ENCODE assay signal across 9 cellular contexts in the genomic region with DNA sequence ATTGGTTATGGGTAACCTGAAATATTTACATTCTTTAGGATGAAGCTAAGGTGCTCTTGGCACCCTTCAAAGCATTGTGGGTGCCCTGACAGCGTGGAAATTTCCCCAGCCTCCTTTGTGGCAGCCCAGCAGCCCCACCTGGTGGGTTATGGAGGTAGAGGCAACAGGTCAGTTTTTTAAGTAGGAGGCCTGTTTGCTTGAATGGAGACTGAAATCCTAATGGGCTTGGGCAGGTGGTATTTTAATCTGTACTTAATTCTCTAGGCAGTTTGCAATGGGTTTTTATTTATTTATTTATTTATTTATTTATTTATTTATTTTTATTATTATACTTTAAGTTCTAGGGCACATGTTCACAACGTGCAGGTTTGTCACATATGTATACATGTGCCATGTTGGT.
DNase-seq lines count a peak whose midpoint lies in the region; ATAC-seq, FAIRE-seq and TF ChIP-seq lines count a peak whose summit lies in the region.
"Had no signal": no experiment of that assay in that cellular context is flagged by ENCODE, and none has a peak within 500 bp of the region (broad histone marks: within the 10 kb centered on the region; RNA-seq: fewer than 3 reads in every experiment).

No MANE protein-coding gene starts in this region.

- H3K4me3 ChIP-seq in GM23248, result no peak overlapping the region
- no peak overlapping the region for H3K4me3 ChIP-seq in epithelial cell of esophagus (ENCODE audit: low read length)
- no peak overlapping the region for H3K4me3 ChIP-seq in pancreas
- H3K4me3 ChIP-seq: SJSA1 had no signal

- peak; percentile 76 for ATAC-seq in activated CD8-positive, alpha-beta T cell treated with anti-CD3 and anti-CD28 coated beads, Interleukin-2, amount 10 ng/mL, durations not matched to agents 7 days and 5 days
- peak; percentile 75 to 94 (median 88) for ATAC-seq in pancreas
- no peak for ATAC-seq in HG03097 (IDR thresholded peaks at IDR 0.05; ENCODE audit: low FRiP score, unreplicated experiment)

- H3K36me3 ChIP-seq in GM23248 (ENCODE audit: low read depth) (no peaks in the 10 kb centered on the region), pancreas (no peaks in the 10 kb centered on the region)
- H3K36me3 ChIP-seq: SJSA1 had no signal

- peak; percentile 84 for TF ChIP-seq CTCF in epithelial cell of esophagus (IDR thresholded peaks at IDR 0.05; ENCODE audit: insufficient read depth, low read depth, low read length, missing control alignments)
- TF ChIP-seq CTCF in pancreas (IDR thresholded peaks at IDR 0.05), result peak; percentile 34 to 64 (median 56)

- peaks cover 17% of the 10 kb centered on the region for H3K4me1 ChIP-seq in GM23248 (ENCODE audit: insufficient read depth)
- no peaks in the 10 kb centered on the region for H3K4me1 ChIP-seq in pancreas

- peaks cover 8% of the 10 kb centered on the region for H3F3A ChIP-seq in GM23248 (ENCODE audit: insufficient read depth)

- H2AFZ ChIP-seq in GM23248, result no peak overlapping the region

- WGBS in GM23248 (ENCODE audit: low coverage in 1 of 2, low lambda C conversion rate in 2 of 2, missing lambda C conversion rate in 2 of 2), 2 experiments, result 58 to 74% methylated on average over 2 of the region's 2 CpGs
- WGBS in pancreas, 2 donors, result 35 to 42% methylated on average over 2 of the region's 2 CpGs

- H3K9me3 ChIP-seq in GM23248 (ENCODE audit: low read depth) (no peaks in the 10 kb centered on the region), pancreas (no peaks in the 10 kb centered on the region)

- H3K27me3 Mint-ChIP-seq in activated CD8-positive, alpha-beta T cell treated with anti-CD3 and anti-CD28 coated beads, Interleukin-2, amount 10 ng/mL, durations not matched to agents 7 days and 5 days (ENCODE audit: low read depth), result no peaks in the 10 kb centered on the region

- no peak overlapping the region for H3K4me2 ChIP-seq in GM23248 (ENCODE audit: unreplicated experiment)

- DNase-seq in DMS53 treated with DMSO at 0.1 percent for 48 hours (lab: John Stamatoyannopoulos, UW; ENCODE audit: unreplicated experiment) (peak; percentile 65), GM23248 (peak; percentile 73), NCI-H226 (peak; percentile 19), epithelial cell of esophagus (ENCODE audit: low read depth) (peak; percentile 66), pancreas (peak; percentile 39 to 68 (median 64))
- peak; percentile 64 for DNase-seq in activated CD8-positive, alpha-beta T cell treated with anti-CD3 and anti-CD28 coated beads, Interleukin-2, amount 10 ng/mL, durations not matched to agents 7 days and 5 days
- no peak for DNase-seq in NK-92 treated with Interleukin-12 subunit alpha and Interleukin-12 subunit beta, amount 100 ng/mL, for 24 hours (lab: John Stamatoyannopoulos, UW)

- POLR2A ChIA-PET in activated CD8-positive, alpha-beta T cell treated with anti-CD3 and anti-CD28 coated beads, Interleukin-2, amount 10 ng/mL, durations not matched to agents 7 days and 5 days (lab: Charles Lee), result no interaction called here

- H3K79me2 ChIP-seq in GM23248 (ENCODE audit: insufficient read depth), result no peaks in the 10 kb centered on the region

- no peaks in the 10 kb centered on the region for H3K9me2 ChIP-seq in GM23248 (ENCODE audit: insufficient read depth)

- CTCF ChIA-PET in activated CD8-positive, alpha-beta T cell treated with anti-CD3 and anti-CD28 coated beads, Interleukin-2, amount 10 ng/mL, durations not matched to agents 7 days and 5 days (lab: Charles Lee), result interaction anchor here (0.8 to 1.5 kb wide), 3 partner anchors 8 to 345 kb away, joined by 3 read pairs; no protein-coding TSS in a partner anchor

- no peaks in the 10 kb centered on the region for H4K20me1 ChIP-seq in GM23248 (ENCODE audit: insufficient read depth)

- H3K27me3 ChIP-seq in GM23248 (replicated peaks; ENCODE audit: insufficient read depth) (no peaks in the 10 kb centered on the region), pancreas (no peaks in the 10 kb centered on the region)
- H3K27me3 ChIP-seq: SJSA1 had no signal

- H3K27ac ChIP-seq in GM23248, result no peak overlapping the region
- no peak overlapping the region for H3K27ac ChIP-seq in pancreas
- H3K27ac ChIP-seq: SJSA1 had no signal

- intact Hi-C loops in pancreas (cut with DNase I), result no loop called here

- no peak overlapping the region for H3K4me3 Mint-ChIP-seq in activated CD8-positive, alpha-beta T cell treated with anti-CD3 and anti-CD28 coated beads, Interleukin-2, amount 10 ng/mL, durations not matched to agents 7 days and 5 days

- H3K4me1 Mint-ChIP-seq in activated CD8-positive, alpha-beta T cell treated with anti-CD3 and anti-CD28 coated beads, Interleukin-2, amount 10 ng/mL, durations not matched to agents 7 days and 5 days (ENCODE audit: low read depth), result no peaks in the 10 kb centered on the region

- H3K9me3 Mint-ChIP-seq in activated CD8-positive, alpha-beta T cell treated with anti-CD3 and anti-CD28 coated beads, Interleukin-2, amount 10 ng/mL, durations not matched to agents 7 days and 5 days (ENCODE audit: insufficient read depth), result no peaks in the 10 kb centered on the region

- H3K9ac ChIP-seq in GM23248, result no peak overlapping the region

- H3K36me3 Mint-ChIP-seq in activated CD8-positive, alpha-beta T cell treated with anti-CD3 and anti-CD28 coated beads, Interleukin-2, amount 10 ng/mL, durations not matched to agents 7 days and 5 days (ENCODE audit: low read depth), result no peaks in the 10 kb centered on the region

- no peak for FAIRE-seq in pancreas (lab: Jason Lieb, UNC)

- no peak overlapping the region for H3K27ac Mint-ChIP-seq in activated CD8-positive, alpha-beta T cell treated with anti-CD3 and anti-CD28 coated beads, Interleukin-2, amount 10 ng/mL, durations not matched to agents 7 days and 5 days

- in situ Hi-C loops in GM23248 (cut with MboI), result no loop called here
